ENCODE assay signal across 16 cellular contexts in genomic region chr11:68819362-68819761, GRCh38.
"Had no signal": no experiment of that assay in that cellular context is flagged by ENCODE, and none has a peak within 500 bp of the region (broad histone marks: within the 10 kb centered on the region; RNA-seq: fewer than 3 reads in every experiment).

No MANE protein-coding gene starts in this region.

- H3K27me3 Mint-ChIP-seq: naive thymus-derived CD8-positive, alpha-beta T cell had no signal

- H3K27ac ChIP-seq: dorsolateral prefrontal cortex, heart left ventricle, neutrophil, stomach had no signal

- H3K9me3 ChIP-seq: heart left ventricle, mucosa of descending colon, neutrophil, stomach had no signal

- H3K9me3 Mint-ChIP-seq: naive thymus-derived CD8-positive, alpha-beta T cell had no signal

- H3K27me3 ChIP-seq: dorsolateral prefrontal cortex, heart left ventricle, neutrophil, stomach had no signal

- H3K4me3 Mint-ChIP-seq: naive thymus-derived CD8-positive, alpha-beta T cell had no signal

- H3K4me3 ChIP-seq: dorsolateral prefrontal cortex, heart left ventricle, mucosa of descending colon, stomach had no signal

- ATAC-seq: mucosa of descending colon; naive thymus-derived CD8-positive, alpha-beta T cell had no signal

- DNase-seq: cortex of kidney; dorsolateral prefrontal cortex; effector CD8-positive, alpha-beta T cell; foreskin melanocyte; heart left ventricle; hippocampal formation; kidney glomerular epithelial cell; mucosa of descending colon; naive thymus-derived CD8-positive, alpha-beta T cell; small intestine; stimulated activated CD4-positive, alpha-beta T cell treated with anti-CD3 and anti-CD28 coated beads, Interleukin-12 subunit alpha, Interleukin-12 subunit beta, amount 100 ng/mL, for 4 hours; stimulated activated naive CD4-positive, alpha-beta T cell; stomach; substantia nigra; trophoblast cell had no signal
